ENCODE assay signal across 6 cellular contexts in genomic region chr12:80909370-80909769, GRCh38. TPM values are rescaled to one million over a fixed set of nuclear protein-coding genes. Genes with fewer than 3 reads are reported as not detected.
"Had no signal": no experiment of that assay in that cellular context is flagged by ENCODE, and none has a peak within 500 bp of the region (broad histone marks: within the 10 kb centered on the region; RNA-seq: fewer than 3 reads in every experiment).

No MANE protein-coding gene starts in this region.

- ATAC-seq: HepG2, K562 had no signal

- DNase-seq: IMR-90, KBM-7, KG1 had no signal

RNA-seq across cellular contexts. Expression of gene LIN7A, which starts 28.4 kb away (rescaled TPM):
- total RNA-seq: HT-29, K562 had no signal
